In the genomic region with DNA sequence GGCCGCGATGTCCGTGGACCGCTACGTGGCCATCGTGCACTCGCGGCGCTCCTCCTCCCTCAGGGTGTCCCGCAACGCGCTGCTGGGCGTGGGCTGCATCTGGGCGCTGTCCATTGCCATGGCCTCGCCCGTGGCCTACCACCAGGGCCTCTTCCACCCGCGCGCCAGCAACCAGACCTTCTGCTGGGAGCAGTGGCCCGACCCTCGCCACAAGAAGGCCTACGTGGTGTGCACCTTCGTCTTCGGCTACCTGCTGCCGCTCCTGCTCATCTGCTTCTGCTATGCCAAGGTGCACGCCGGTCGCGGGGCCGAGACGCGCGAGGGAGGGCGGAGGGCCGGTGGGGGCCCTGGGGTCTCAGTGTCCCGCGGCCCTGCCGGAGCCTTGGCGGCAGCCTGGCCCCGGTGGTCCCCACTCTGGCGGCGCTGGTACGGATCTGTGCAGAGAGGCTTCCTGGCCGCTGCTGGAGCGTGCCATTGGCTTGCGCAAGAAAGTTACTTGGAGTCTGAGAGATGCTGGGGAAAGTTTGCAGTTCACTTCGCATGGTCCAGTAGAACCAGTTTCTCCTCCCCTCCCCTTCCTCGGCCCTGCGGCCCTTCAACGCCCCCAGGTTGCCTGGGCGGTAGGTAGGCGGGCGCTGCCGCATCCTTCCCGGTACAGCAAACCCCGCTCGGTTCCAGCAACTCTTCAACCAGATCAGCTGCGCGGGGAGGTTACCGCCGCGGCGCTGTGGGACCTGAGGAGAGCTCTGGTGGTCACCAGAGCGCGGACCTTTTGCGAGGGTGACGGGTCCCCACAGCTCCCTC, we compare ENCODE assay signal across 12 cellular contexts. TPM values are rescaled to one million over a fixed set of nuclear protein-coding genes. Genes with fewer than 3 reads are reported as not detected.
DNase-seq lines count a peak whose midpoint lies in the region; ATAC-seq and TF ChIP-seq lines count a peak whose summit lies in the region.
"Had no signal": no experiment of that assay in that cellular context is flagged by ENCODE, and none has a peak within 500 bp of the region (broad histone marks: within the 10 kb centered on the region; RNA-seq: fewer than 3 reads in every experiment).

No MANE protein-coding gene starts in this region.

- intact Hi-C loops in right cardiac atrium (cut with DNase I): no loop called here

- no peak overlapping the region for H3K27ac Mint-ChIP-seq in central memory CD8-positive, alpha-beta T cell (ENCODE audit: low read depth)
- H3K27ac Mint-ChIP-seq in memory B cell: no peak overlapping the region
- H3K27ac Mint-ChIP-seq: IgD-negative memory B cell had no signal

- no peak for TF ChIP-seq POLR2A in upper lobe of left lung (IDR thresholded peaks at IDR 0.05)

- H3K9me3 Mint-ChIP-seq in central memory CD8-positive, alpha-beta T cell: peaks cover 7% of the 10 kb centered on the region
- H3K9me3 Mint-ChIP-seq in memory B cell: peaks cover 4% of the 10 kb centered on the region

- H3K36me3 ChIP-seq in cardiac muscle cell: no peaks in the 10 kb centered on the region
- no peaks in the 10 kb centered on the region for H3K36me3 ChIP-seq in upper lobe of left lung

- H3K9me3 ChIP-seq in cardiac muscle cell (ENCODE audit: low read depth) (no peaks in the 10 kb centered on the region), right cardiac atrium (ENCODE audit: control insufficient read depth, low read length) (peaks cover 3% of the 10 kb centered on the region), upper lobe of left lung (peaks cover 0 to 5% (median 0%) of the 10 kb centered on the region in 4 donors)

- ATAC-seq in right cardiac atrium: no peak
- ATAC-seq in central memory CD8-positive, alpha-beta T cell (replicated peaks; ENCODE audit: extremely low read depth, poor library complexity, severe bottlenecking): no peak
- ATAC-seq in memory B cell (ENCODE audit: low read depth): no peak
- ATAC-seq in upper lobe of left lung (ENCODE audit: low FRiP score in 2 of 2): peak; percentile 26 to 53
- ATAC-seq in HG03439 (IDR thresholded peaks at IDR 0.05; ENCODE audit: unreplicated experiment): no peak

- peak overlapping the region; percentile 75 for H3K4me3 Mint-ChIP-seq in central memory CD8-positive, alpha-beta T cell
- H3K4me3 Mint-ChIP-seq in memory B cell: peak overlapping the region; percentile 2

- peaks cover 84% of the 10 kb centered on the region for H3K27me3 Mint-ChIP-seq in central memory CD8-positive, alpha-beta T cell
- peaks cover 30% of the 10 kb centered on the region for H3K27me3 Mint-ChIP-seq in memory B cell

- H3K27ac ChIP-seq in cardiac muscle cell: no peak overlapping the region
- H3K27ac ChIP-seq in right cardiac atrium (ENCODE audit: low read length): no peak overlapping the region
- no peak overlapping the region for H3K27ac ChIP-seq in upper lobe of left lung

- H3K36me3 Mint-ChIP-seq in central memory CD8-positive, alpha-beta T cell (ENCODE audit: insufficient read depth): peaks cover 1% of the 10 kb centered on the region
- H3K36me3 Mint-ChIP-seq in memory B cell: no peaks in the 10 kb centered on the region
- H3K36me3 Mint-ChIP-seq: IgD-negative memory B cell had no signal

- no peaks in the 10 kb centered on the region for H3K4me1 ChIP-seq in cardiac muscle cell (ENCODE audit: low read depth)
- H3K4me1 ChIP-seq in right cardiac atrium (ENCODE audit: control insufficient read depth, insufficient read depth, low read length): no peaks in the 10 kb centered on the region
- peaks cover 4 to 28% (median 16%) of the 10 kb centered on the region in 4 donors for H3K4me1 ChIP-seq in upper lobe of left lung

- WGBS in right cardiac atrium: 3% methylated on average over 67 of the region's 67 CpGs
- 6% methylated on average over 34 of the region's 67 CpGs; no CpG with 5 or more reads in 1 of the 2 donors for WGBS in upper lobe of left lung, 2 donors

- no peak for TF ChIP-seq CTCF in cardiac muscle cell (IDR thresholded peaks at IDR 0.05; ENCODE audit: low read depth, low read length)
- TF ChIP-seq CTCF in upper lobe of left lung (IDR thresholded peaks at IDR 0.05): no peak

- H3K27me3 ChIP-seq in cardiac muscle cell (peaks cover 92% of the 10 kb centered on the region), right cardiac atrium (ENCODE audit: control insufficient read depth, insufficient read depth) (no peaks in the 10 kb centered on the region), upper lobe of left lung (peaks cover 0 to 34% (median 18%) of the 10 kb centered on the region in 4 donors)

- H3K4me3 ChIP-seq in cardiac muscle cell (peak overlapping the region; percentile 32), right cardiac atrium (ENCODE audit: low read length) (no peak overlapping the region), upper lobe of left lung (no peak overlapping the region)

- no peak for TF ChIP-seq EP300 in upper lobe of left lung (IDR thresholded peaks at IDR 0.05)

- H3K4me1 Mint-ChIP-seq in central memory CD8-positive, alpha-beta T cell: peaks cover 15% of the 10 kb centered on the region
- H3K4me1 Mint-ChIP-seq in memory B cell: peaks cover 6% of the 10 kb centered on the region

- peak in 1 of 2 donors; percentile 28 for DNase-seq in cardiac muscle cell (ENCODE audit: low read depth in 1 of 2, low spot score in 1 of 2)
- no peak for DNase-seq in right cardiac atrium
- DNase-seq in central memory CD8-positive, alpha-beta T cell (ENCODE audit: low spot score in 2 of 2): no peak
- no peak for DNase-seq in memory B cell (ENCODE audit: low spot score in 2 of 2)
- DNase-seq in upper lobe of left lung: peak in 1 of 2 donors; percentile 77
- no peak for DNase-seq in H4 (ENCODE audit: low spot score)
- no peak for DNase-seq in NAMALWA (ENCODE audit: low spot score)
- DNase-seq: foreskin melanocyte, NCI-H2081 treated with DMSO at 0.1 percent for 48 hours had no signal

RNA-seq across cellular contexts. Expression of a gene that starts 1.5 kb away (rescaled TPM):
- total RNA-seq in cardiac muscle cell (not detected in 2 replicates), right cardiac atrium (under 1 TPM in 1 of 4 donors, not detected in 3; 0.03 TPM), upper lobe of left lung (not detected)
- polyA plus RNA-seq in cardiac muscle cell (not detected in 2 replicates), right cardiac atrium (0.02 TPM)
- total RNA-seq in H4 (2014; rRNA removed; shearing (Covaris generic)): under 0.01 TPM in 1 of 2 replicates, not detected in the other
- total RNA-seq: myocyte had no signal
- polyA plus RNA-seq: IgD-negative memory B cell had no signal

Comparison
In these comparisons a context has a peak if more than half of its experiments do, and no peak if none do; other contexts are left out.
1. ATAC-seq: peak in upper lobe of left lung (2 of 2); none in right cardiac atrium (0 of 2), central memory CD8-positive, alpha-beta T cell (single experiment), memory B cell (single experiment) and HG03439 (single experiment).